ENCODE assay signal across 3 cellular contexts in genomic region chr9:135505406-135506187, GRCh38.
TF ChIP-seq lines count a peak whose summit lies in the region.

No MANE protein-coding gene starts in this region.

TF ChIP-seq in SK-N-SH, 30 proteins besides CTCF, POLR2A, EP300 and RAD21:
- TF ChIP-seq IRF3 (IDR thresholded peaks at IDR 0.05; ENCODE audit: low read depth, low read length) (no peak), RXRA (IDR thresholded peaks at IDR 0.05; ENCODE audit: borderline replicate concordance, low read depth) (no peak), TEAD4 (IDR thresholded peaks at IDR 0.05; ENCODE audit: borderline replicate concordance, insufficient read depth) (no peak), NFIC (IDR thresholded peaks at IDR 0.05; ENCODE audit: borderline replicate concordance) (no peak), POLR2AphosphoS5 (IDR thresholded peaks at IDR 0.05; ENCODE audit: low read depth, low read length) (no peak)

TF ChIP-seq in SK-N-SH treated with all-trans-retinoic acid at 6 μM for 48 hours, 23 proteins besides CTCF, POLR2A, EP300 and RAD21:
- TF ChIP-seq ZFP3 (CRISPR knock-in tag; IDR thresholded peaks at IDR 0.05) (no peak), ARNTL (CRISPR knock-in tag; IDR thresholded peaks at IDR 0.05; ENCODE audit: borderline replicate concordance, low read depth) (no peak), RARB (CRISPR knock-in tag; IDR thresholded peaks at IDR 0.05) (no peak), ZNF8 (CRISPR knock-in tag; IDR thresholded peaks at IDR 0.05) (no peak), ISL1 (CRISPR knock-in tag; IDR thresholded peaks at IDR 0.05) (no peak)
TF ChIP-seq in SK-N-SH treated with all-trans-retinoic acid at 6 μM for 48 hours: peak in this region for 0.

TF ChIP-seq in HepG2, 621 proteins besides CTCF, POLR2A, EP300 and RAD21:
- TF ChIP-seq MAFK (conservative IDR thresholded peaks at IDR 0.05 in 1 of 2, IDR thresholded peaks at IDR 0.05 in 1 of 2; ENCODE audit: low read length in 2 of 2) (no peak), TSC22D2 (CRISPR knock-in tag; IDR thresholded peaks at IDR 0.05; ENCODE audit: borderline replicate concordance) (no peak), NAIF1 (CRISPR knock-in tag; IDR thresholded peaks at IDR 0.05; ENCODE audit: borderline replicate concordance) (no peak), AGO2 (optimal IDR thresholded peaks at IDR 0.05; ENCODE audit: low read depth, low read length) (peak; percentile 90), PRDM10 (CRISPR knock-in tag; IDR thresholded peaks at IDR 0.05; ENCODE audit: low read depth) (no peak), SIN3A (IDR thresholded peaks at IDR 0.05; ENCODE audit: borderline replicate concordance, low read depth, low read length) (no peak), POLR2G (IDR thresholded peaks at IDR 0.05; ENCODE audit: low read depth, low read length) (peak; percentile 39; the same call in 1 of the 2 replicates), RBM22 (optimal IDR thresholded peaks at IDR 0.05; ENCODE audit: low read length) (peak; percentile 63), CENPX (CRISPR knock-in tag; IDR thresholded peaks at IDR 0.05) (no peak), PCBP1 (IDR thresholded peaks at IDR 0.05; ENCODE audit: borderline replicate concordance, low read depth, low read length) (0 out of 2 replicates have a peak, but pooled peaks have one; percentile 5), MYC (CRISPR knock-in tag; IDR thresholded peaks at IDR 0.05; ENCODE audit: borderline replicate concordance) (no peak), ZFX (CRISPR knock-in tag; IDR thresholded peaks at IDR 0.05; ENCODE audit: low read depth) (no peak), ZNF263 (CRISPR knock-in tag; IDR thresholded peaks at IDR 0.05) (no peak), SMAD9 (CRISPR knock-in tag; IDR thresholded peaks at IDR 0.05) (no peak), ATAD3A (CRISPR knock-in tag; IDR thresholded peaks at IDR 0.05) (no peak), SAFB2 (CRISPR knock-in tag; IDR thresholded peaks at IDR 0.05; ENCODE audit: borderline replicate concordance, low read depth) (no peak), HMG20A (CRISPR knock-in tag; IDR thresholded peaks at IDR 0.05; ENCODE audit: borderline replicate concordance) (no peak), ZNF232 (CRISPR knock-in tag; IDR thresholded peaks at IDR 0.05; ENCODE audit: borderline replicate concordance) (no peak), ARID5B (CRISPR knock-in tag; IDR thresholded peaks at IDR 0.05) (no peak), ZMAT5 (CRISPR knock-in tag; IDR thresholded peaks at IDR 0.05; ENCODE audit: borderline replicate concordance, low read depth) (no peak), CREB1 (IDR thresholded peaks at IDR 0.05) (no peak), CREB1 (CRISPR knock-in tag; IDR thresholded peaks at IDR 0.05) (no peak), PRPF4 (IDR thresholded peaks at IDR 0.05; ENCODE audit: low read depth, low read length, poor library complexity, severe bottlenecking) (no peak), DMAP1 (CRISPR knock-in tag; IDR thresholded peaks at IDR 0.05) (no peak), KDM5B (CRISPR knock-in tag; IDR thresholded peaks at IDR 0.05; ENCODE audit: borderline replicate concordance) (0 out of 2 replicates have a peak, but pooled peaks have one; percentile 3)
